36 cellular contexts compared by ENCODE assay signal in the genomic region with DNA sequence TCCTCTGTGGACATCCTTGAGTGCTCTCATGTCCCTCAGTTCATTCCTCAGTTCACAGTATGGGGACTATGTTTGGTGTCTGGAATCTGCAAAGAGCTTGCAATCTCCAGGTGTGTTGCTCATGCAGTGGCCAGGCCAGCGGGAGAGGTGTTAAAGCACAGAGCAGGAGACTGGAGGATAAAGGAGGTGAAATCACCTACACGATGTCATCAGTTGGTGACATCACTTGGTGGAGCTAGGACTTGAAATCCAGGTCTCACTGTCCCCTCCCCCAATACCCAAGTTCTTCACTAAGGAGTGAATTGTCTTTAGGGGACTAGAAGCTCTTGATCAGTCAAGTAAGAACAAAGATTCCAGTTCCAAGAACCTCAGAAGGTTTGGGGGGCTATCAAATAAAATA.
"Had no signal": no experiment of that assay in that cellular context is flagged by ENCODE, and none has a peak within 500 bp of the region (broad histone marks: within the 10 kb centered on the region; RNA-seq: fewer than 3 reads in every experiment).

No MANE protein-coding gene starts in this region.

- H3K4me1 ChIP-seq: breast epithelium, Peyer's patch had no signal

- H3K4me3 ChIP-seq: adrenal gland, body of pancreas, breast epithelium, Peyer's patch, SJSA1 had no signal

- H3K27ac Mint-ChIP-seq: activated B cell treated with CpG ODN at 0.5 μM for 24 hours; activated CD4-positive, alpha-beta memory T cell treated with anti-CD3 and anti-CD28 coated beads for 36 hours; activated naive CD4-positive, alpha-beta T cell treated with anti-CD3 and anti-CD28 coated beads for 36 hours; activated naive CD4-positive, alpha-beta T cell treated with anti-CD3 and anti-CD28 coated beads, Interleukin-2, amount 50 U/mL, for 72 hours; activated T-helper 1 cell treated with anti-CD3 and anti-CD28 coated beads, Interleukin-12 subunit alpha, Interleukin-12 subunit beta, Interleukin-2, Interleukin-4 antibody, amounts not matched to agents 30 ng/mL and 10 ng/mL and 1 ng/mL, durations not matched to agents 14 hours and 24 hours and 36 hours had no signal

- H3K4me3 Mint-ChIP-seq: activated B cell treated with CpG ODN at 0.5 μM for 24 hours; activated CD4-positive, alpha-beta memory T cell treated with anti-CD3 and anti-CD28 coated beads for 36 hours; activated naive CD4-positive, alpha-beta T cell treated with anti-CD3 and anti-CD28 coated beads for 36 hours; activated T-cell treated with anti-CD3 and anti-CD28 coated beads, Interleukin-2, amount 50 U/mL, for 4 hours; activated T-helper 1 cell treated with anti-CD3 and anti-CD28 coated beads, Interleukin-12 subunit alpha, Interleukin-12 subunit beta, Interleukin-2, Interleukin-4 antibody, amounts not matched to agents 30 ng/mL and 10 ng/mL and 1 ng/mL, durations not matched to agents 14 hours and 24 hours and 36 hours had no signal

- ATAC-seq: activated naive CD4-positive, alpha-beta T cell treated with anti-CD3 and anti-CD28 coated beads, Interleukin-2, amount 50 U/mL, for 72 hours; activated T-cell treated with anti-CD3 and anti-CD28 coated beads, Interleukin-2, amount 50 U/mL, for 4 hours; body of pancreas; PC-3 had no signal

- H3K9ac ChIP-seq: SK-N-SH had no signal

- H3K27me3 ChIP-seq: adrenal gland, body of pancreas, breast epithelium, Peyer's patch, SJSA1 had no signal

- H3K27ac ChIP-seq: adrenal gland, body of pancreas, breast epithelium, Peyer's patch, SJSA1, VCaP had no signal

- H3K36me3 ChIP-seq: adrenal gland, breast epithelium, Peyer's patch, SJSA1 had no signal

- DNase-seq: activated B cell treated with CpG ODN at 0.5 μM for 24 hours; activated CD4-positive, alpha-beta memory T cell treated with anti-CD3 and anti-CD28 coated beads for 36 hours; activated CD4-positive, alpha-beta T cell treated with anti-CD3 and anti-CD28 coated beads for 4 hours; activated CD4-positive, alpha-beta T cell treated with anti-CD3 and anti-CD28 coated beads, Interleukin-2, amount 50 U/mL, for 1 hour; activated CD4-positive, CD25-positive, alpha-beta regulatory T cell treated with anti-CD3 and anti-CD28 coated beads, Interleukin-2, amount 50 U/mL, for 72 hours; activated CD8-positive, alpha-beta memory T cell treated with anti-CD3 and anti-CD28 coated beads, Interleukin-2, amount 50 U/mL, for 4 hours; activated gamma-delta T cell treated with Interleukin-2 at 50 U/mL for 16 hours; activated naive CD4-positive, alpha-beta T cell treated with anti-CD3 and anti-CD28 coated beads for 36 hours; activated T-cell treated with anti-CD3 and anti-CD28 coated beads for 4 hours; activated T-cell treated with anti-CD3 and anti-CD28 coated beads, Interleukin-2, amount 50 U/mL, for 4 hours; adrenal gland; body of pancreas; NCI-H1092 treated with DMSO at 0.1 percent for 48 hours; NCI-H1417; NCI-H146; NCI-H187; NCI-H2029 treated with DMSO at 0.1 percent for 48 hours; NCI-H2107; NCI-H2171; NCI-H510A; NCI-H526; NCI-H748 treated with DMSO at 0.1 percent for 48 hours; NK-92 treated with Interleukin-12 subunit alpha and Interleukin-12 subunit beta, amount 100 ng/mL, for 24 hours; PC-3; Peyer's patch; RPMI8226; SHP77 treated with DMSO at 0.1 percent for 48 hours; SK-N-SH; T-helper 1 cell; T-helper 2 cell; T-helper 9 cell had no signal

- H3K36me3 Mint-ChIP-seq: activated CD4-positive, alpha-beta memory T cell treated with anti-CD3 and anti-CD28 coated beads for 36 hours; activated naive CD4-positive, alpha-beta T cell treated with anti-CD3 and anti-CD28 coated beads, Interleukin-2, amount 50 U/mL, for 72 hours had no signal

- H3K9me3 Mint-ChIP-seq: activated B cell treated with CpG ODN at 0.5 μM for 24 hours; activated CD4-positive, alpha-beta memory T cell treated with anti-CD3 and anti-CD28 coated beads for 36 hours; activated naive CD4-positive, alpha-beta T cell treated with anti-CD3 and anti-CD28 coated beads for 36 hours; activated naive CD4-positive, alpha-beta T cell treated with anti-CD3 and anti-CD28 coated beads, Interleukin-2, amount 50 U/mL, for 72 hours; activated T-cell treated with anti-CD3 and anti-CD28 coated beads, Interleukin-2, amount 50 U/mL, for 4 hours; activated T-helper 1 cell treated with anti-CD3 and anti-CD28 coated beads, Interleukin-12 subunit alpha, Interleukin-12 subunit beta, Interleukin-2, Interleukin-4 antibody, amounts not matched to agents 30 ng/mL and 10 ng/mL and 1 ng/mL, durations not matched to agents 14 hours and 24 hours and 36 hours had no signal

- H3K9me3 ChIP-seq: adrenal gland, body of pancreas, breast epithelium, Peyer's patch, SJSA1, SK-N-SH had no signal

- H3K4me2 ChIP-seq: SK-N-SH had no signal
